ENCODE assay signal across 1 cellular context in genomic region chr9:129053020-129053419, GRCh38.
TF ChIP-seq lines count a peak whose summit lies in the region.

No MANE protein-coding gene starts in this region.

TF ChIP-seq in HCT116, 20 proteins besides CTCF, POLR2A, EP300 and RAD21:
- no peak for TF ChIP-seq REST (IDR thresholded peaks at IDR 0.05; ENCODE audit: low read depth)
- no peak for TF ChIP-seq JUND (IDR thresholded peaks at IDR 0.05)
- TF ChIP-seq SIN3A (IDR thresholded peaks at IDR 0.05; ENCODE audit: low read depth) = no peak
- no peak for TF ChIP-seq EGR1 (IDR thresholded peaks at IDR 0.05; ENCODE audit: low read depth)
- no peak for TF ChIP-seq ZBTB33 (IDR thresholded peaks at IDR 0.05; ENCODE audit: extremely low read depth, insufficient replicate concordance, low read length)
- no peak for TF ChIP-seq CBX3 (IDR thresholded peaks at IDR 0.05; ENCODE audit: low read depth)
